32 cellular contexts compared by ENCODE assay signal in the genomic region with DNA sequence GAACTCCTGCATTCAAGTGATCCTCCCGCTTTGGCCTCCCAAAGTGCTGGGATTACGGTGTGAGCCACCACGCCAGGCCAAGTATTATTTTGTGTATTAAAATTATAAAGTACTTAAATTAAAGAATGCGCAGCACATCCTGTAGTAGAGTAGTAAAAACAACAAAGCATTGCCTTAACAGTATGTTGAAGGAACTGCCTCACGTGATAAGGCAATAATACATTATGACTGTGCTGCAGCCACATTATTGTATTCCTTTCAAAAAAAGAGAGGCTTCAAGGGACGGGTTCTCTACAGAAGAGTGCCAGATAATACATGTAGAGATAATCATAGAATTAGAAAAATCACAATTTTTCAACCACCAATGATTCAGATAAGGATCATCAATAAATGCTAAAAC. TPM values are rescaled to one million over a fixed set of nuclear protein-coding genes. Genes with fewer than 3 reads are reported as not detected.
"Had no signal": no experiment of that assay in that cellular context is flagged by ENCODE, and none has a peak within 500 bp of the region (broad histone marks: within the 10 kb centered on the region; RNA-seq: fewer than 3 reads in every experiment).

No MANE protein-coding gene starts in this region.

- H3K36me3 ChIP-seq: adrenal gland, brain microvascular endothelial cell, breast epithelium, cardiac muscle cell had no signal

- H3K27ac ChIP-seq: adrenal gland, ascending aorta, body of pancreas, brain microvascular endothelial cell, breast epithelium, cardiac muscle cell had no signal

- H3K9me3 ChIP-seq: adrenal gland, ascending aorta, body of pancreas, breast epithelium had no signal

- H3K27me3 ChIP-seq: adrenal gland, ascending aorta, body of pancreas, brain microvascular endothelial cell, breast epithelium, cardiac muscle cell had no signal

- ATAC-seq: activated naive CD4-positive, alpha-beta T cell treated with anti-CD3 and anti-CD28 coated beads, Interleukin-2, amount 50 U/mL, for 72 hours; activated naive CD8-positive, alpha-beta T cell treated with anti-CD3 and anti-CD28 coated beads, Interleukin-2, amount 50 U/mL, for 24 hours; activated T-cell treated with anti-CD3 and anti-CD28 coated beads, Interleukin-2, amount 50 U/mL, for 4 hours; activated T-cell treated with anti-CD3 and anti-CD28 coated beads, Interleukin-2, amount 50 U/mL, for 72 hours; activated T-helper 17 cell treated with anti-CD3 and anti-CD28 coated beads, Interleukin-2, amount 50 U/mL, for 72 hours; body of pancreas had no signal

- H3K4me3 ChIP-seq: adrenal gland, ascending aorta, body of pancreas, breast epithelium, cardiac muscle cell had no signal

- H3K4me1 ChIP-seq: ascending aorta, body of pancreas, breast epithelium had no signal

- DNase-seq: activated effector memory CD4-positive, alpha-beta T cell treated with anti-CD3 and anti-CD28 coated beads, Interleukin-2, amount 50 U/mL, for 16 hours; activated effector memory CD4-positive, alpha-beta T cell treated with Interleukin-2 at 50 U/mL for 16 hours; activated gamma-delta T cell; activated gamma-delta T cell treated with Interleukin-2 at 50 U/mL for 16 hours; activated naive CD4-positive, alpha-beta T cell; activated naive CD4-positive, alpha-beta T cell treated with anti-CD3 and anti-CD28 coated beads for 36 hours; activated naive CD4-positive, alpha-beta T cell treated with anti-CD3 and anti-CD28 coated beads, Interleukin-2, amount 10 ng/mL, durations not matched to agents 7 days and 5 days; activated naive CD4-positive, alpha-beta T cell treated with anti-CD3 and anti-CD28 coated beads, Interleukin-2, amount 50 U/mL, for 16 hours; activated naive CD4-positive, alpha-beta T cell treated with Interleukin-2 at 50 U/mL for 16 hours; activated naive CD8-positive, alpha-beta T cell treated with anti-CD3 and anti-CD28 coated beads for 36 hours; activated naive CD8-positive, alpha-beta T cell treated with anti-CD3 and anti-CD28 coated beads, Interleukin-2, amount 10 ng/mL, durations not matched to agents 7 days and 5 days; activated naive CD8-positive, alpha-beta T cell treated with anti-CD3 and anti-CD28 coated beads, Interleukin-2, amount 50 U/mL, for 24 hours; activated T-cell treated with anti-CD3 and anti-CD28 coated beads, Interleukin-2, amount 50 U/mL, for 1 hour; activated T-cell treated with anti-CD3 and anti-CD28 coated beads, Interleukin-2, amount 50 U/mL, for 24 hours; activated T-cell treated with anti-CD3 and anti-CD28 coated beads, Interleukin-2, amount 50 U/mL, for 4 hours; activated T-cell treated with anti-CD3 and anti-CD28 coated beads, Interleukin-2, amount 50 U/mL, for 48 hours; activated T-cell treated with anti-CD3 and anti-CD28 coated beads, Interleukin-2, amount 50 U/mL, for 72 hours; amniotic stem cell; amygdala; anterior cingulate cortex; aorta; body of pancreas; brain microvascular endothelial cell; caudate nucleus; central memory CD4-positive, alpha-beta T cell; cerebellar nuclear complex had no signal

RNA-seq across cellular contexts. Expression of a gene that starts 33.7 kb away (rescaled TPM):
- total RNA-seq: ascending aorta had no signal
